In the genomic region with DNA sequence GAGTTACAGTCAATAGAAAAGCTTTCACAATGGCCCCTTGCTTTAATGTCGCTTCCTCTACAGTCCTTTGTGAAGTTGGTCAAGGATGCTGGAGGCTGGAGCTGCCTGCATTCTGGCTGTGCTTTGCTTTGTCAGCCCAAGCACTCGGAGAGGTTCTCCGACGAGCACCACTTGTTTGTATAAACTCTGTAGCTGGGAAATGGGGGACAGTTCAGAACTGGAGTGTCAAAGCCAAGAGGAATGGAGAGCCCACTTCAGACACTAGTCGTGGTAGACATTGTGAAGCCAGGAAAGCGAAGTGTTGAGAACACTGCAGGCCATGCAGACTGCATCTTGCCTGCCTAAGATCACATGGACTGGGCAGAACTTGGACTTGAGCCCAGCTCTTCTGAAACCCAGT, we compare ENCODE assay signal across 23 cellular contexts.
"Had no signal": no experiment of that assay in that cellular context is flagged by ENCODE, and none has a peak within 500 bp of the region (broad histone marks: within the 10 kb centered on the region; RNA-seq: fewer than 3 reads in every experiment).

No MANE protein-coding gene starts in this region.

- ATAC-seq: body of pancreas had no signal

- H3K36me3 Mint-ChIP-seq: activated naive CD8-positive, alpha-beta T cell treated with anti-CD3 and anti-CD28 coated beads, Interleukin-2, amount 10 ng/mL, durations not matched to agents 7 days and 5 days had no signal

- H3K4me1 Mint-ChIP-seq: central memory CD8-positive, alpha-beta T cell had no signal

- DNase-seq: activated CD4-positive, alpha-beta memory T cell treated with anti-CD3 and anti-CD28 coated beads, Interleukin-2, amount 10 ng/mL, durations not matched to agents 7 days and 5 days; activated CD4-positive, alpha-beta T cell treated with anti-CD3 and anti-CD28 coated beads for 48 hours; activated CD4-positive, CD25-positive, alpha-beta regulatory T cell; activated naive CD4-positive, alpha-beta T cell treated with Interleukin-2 at 50 U/mL for 16 hours; activated naive CD8-positive, alpha-beta T cell treated with anti-CD3 and anti-CD28 coated beads, Interleukin-2, amount 10 ng/mL, durations not matched to agents 7 days and 5 days; activated T-cell treated with anti-CD3 and anti-CD28 coated beads, Interleukin-2, amount 50 U/mL, for 24 hours; amygdala; body of pancreas; cortex of kidney; erythroblast; heart left ventricle; kidney; midbrain; nucleus accumbens; retina; stimulated activated CD4-positive, alpha-beta T cell treated with anti-CD3 and anti-CD28 coated beads, Interleukin-1b, Interleukin-23, amount 100 ng/mL, for 48 hours; stimulated activated naive CD4-positive, alpha-beta T cell treated with Interleukin-2 at 50 U/mL for 16 hours; substantia nigra; T1000; transverse colon had no signal

- H3K27ac Mint-ChIP-seq: activated CD4-positive, alpha-beta memory T cell treated with anti-CD3 and anti-CD28 coated beads, Interleukin-2, amount 10 ng/mL, durations not matched to agents 7 days and 5 days; activated naive CD8-positive, alpha-beta T cell treated with anti-CD3 and anti-CD28 coated beads, Interleukin-2, amount 10 ng/mL, durations not matched to agents 7 days and 5 days; activated T-cell treated with anti-CD3 and anti-CD28 coated beads, Interleukin-2, amount 50 U/mL, for 24 hours; activated T-helper 2 cell treated with anti-CD3 and anti-CD28 coated beads, Interferon-gamma antibody, Interleukin-2, Interleukin-4, amounts not matched to agents 10 μg/mL and 5 μg/mL and 100 μg/mL, durations not matched to agents 14 hours and 24 hours and 36 hours; nephron had no signal

- H3K4me3 Mint-ChIP-seq: activated CD4-positive, alpha-beta memory T cell treated with anti-CD3 and anti-CD28 coated beads, Interleukin-2, amount 10 ng/mL, durations not matched to agents 7 days and 5 days; activated naive CD8-positive, alpha-beta T cell treated with anti-CD3 and anti-CD28 coated beads, Interleukin-2, amount 10 ng/mL, durations not matched to agents 7 days and 5 days; activated T-cell treated with anti-CD3 and anti-CD28 coated beads, Interleukin-2, amount 50 U/mL, for 24 hours; central memory CD8-positive, alpha-beta T cell; nephron had no signal

- H3K9me3 Mint-ChIP-seq: activated CD4-positive, alpha-beta memory T cell treated with anti-CD3 and anti-CD28 coated beads, Interleukin-2, amount 10 ng/mL, durations not matched to agents 7 days and 5 days; activated naive CD8-positive, alpha-beta T cell treated with anti-CD3 and anti-CD28 coated beads, Interleukin-2, amount 10 ng/mL, durations not matched to agents 7 days and 5 days; activated T-cell treated with anti-CD3 and anti-CD28 coated beads, Interleukin-2, amount 50 U/mL, for 24 hours; activated T-helper 2 cell treated with anti-CD3 and anti-CD28 coated beads, Interferon-gamma antibody, Interleukin-2, Interleukin-4, amounts not matched to agents 10 μg/mL and 5 μg/mL and 100 μg/mL, durations not matched to agents 14 hours and 24 hours and 36 hours; central memory CD8-positive, alpha-beta T cell; nephron had no signal
